In genomic region chr7:71752171-71752935, GRCh38 we compare ENCODE assay signal across 8 cellular contexts.
DNase-seq lines count a peak whose midpoint lies in the region; ATAC-seq and TF ChIP-seq lines count a peak whose summit lies in the region.

No MANE protein-coding gene starts in this region.

- no peak overlapping the region for H3K4me3 ChIP-seq in AG09309 (ENCODE audit: control insufficient read depth, low read depth, low read length)
- H3K4me3 ChIP-seq in OCI-LY7 (ENCODE audit: low read depth, low read length, poor library complexity, severe bottlenecking), result no peak overlapping the region
- no peak overlapping the region for H3K4me3 ChIP-seq in liver (ENCODE audit: low read depth in 1 of 3, low read length in 3 of 3)
- H3K4me3 ChIP-seq in suprapubic skin, result no peak overlapping the region

- intact Hi-C loops in OCI-LY7 (cut with micrococcal nuclease; ENCODE audit: unreplicated experiment), result no loop called here

- TF ChIP-seq CTCF in AG09309 (IDR thresholded peaks at IDR 0.05; ENCODE audit: control insufficient read depth, insufficient read depth, low read depth, low read length, missing control alignments) (peak; percentile 50), GM20000 (IDR thresholded peaks at IDR 0.05; ENCODE audit: extremely low read depth, missing control alignments) (peak; percentile 27), OCI-LY7 (conservative IDR thresholded peaks at IDR 0.05; ENCODE audit: low read length) (peak; percentile 50), liver (IDR thresholded peaks at IDR 0.05; ENCODE audit: low read depth, low read length, missing input control) (peak; percentile 64), suprapubic skin (IDR thresholded peaks at IDR 0.05) (peak in 1 of 2 donors; percentile 70)

- POLR2A ChIA-PET in OCI-LY7 (lab: Charles Lee), result no interaction called here

- no peaks in the 10 kb centered on the region for H3K79me2 ChIP-seq in OCI-LY7 (ENCODE audit: insufficient read depth, low read depth, low read length)

- H3K36me3 ChIP-seq in OCI-LY7 (ENCODE audit: insufficient read depth, low read length), result no peaks in the 10 kb centered on the region
- no peaks in the 10 kb centered on the region for H3K36me3 ChIP-seq in liver (ENCODE audit: control insufficient read depth in 4 of 4, insufficient read depth in 3 of 4, low read depth in 1 of 4, low read length in 3 of 4)
- H3K36me3 ChIP-seq in suprapubic skin, result no peaks in the 10 kb centered on the region

- TF ChIP-seq EP300 in suprapubic skin (IDR thresholded peaks at IDR 0.05), result no peak

- no peaks in the 10 kb centered on the region for H3K9me3 ChIP-seq in OCI-LY7 (ENCODE audit: low read length)
- H3K9me3 ChIP-seq in liver (ENCODE audit: control insufficient read depth in 4 of 4, low read length in 3 of 4), result peaks cover 0 to 6% (median 2%) of the 10 kb centered on the region in 4 donors
- H3K9me3 ChIP-seq in suprapubic skin, result no peaks in the 10 kb centered on the region

- no peak overlapping the region for H3K27ac ChIP-seq in OCI-LY7 (ENCODE audit: low read depth, low read length, poor library complexity, severe bottlenecking)
- H3K27ac ChIP-seq in liver (ENCODE audit: low read depth in 1 of 2, low read length in 2 of 2), result no peak overlapping the region
- H3K27ac ChIP-seq in substantia nigra (ENCODE audit: low read depth, low read length, poor library complexity, severe bottlenecking), result no peak overlapping the region
- H3K27ac ChIP-seq in suprapubic skin, result no peak overlapping the region

- BruUV-seq in OCI-LY7 (replicated peaks; lab: Mats Ljungman, UMichigan), result no TSS peak

- no peak for DNase-seq in AG09309 (ENCODE audit: low read depth)
- peak; percentile 63 for DNase-seq in GM20000 (ENCODE audit: low spot score)
- DNase-seq in OCI-LY7 (ENCODE audit: low spot score), result no peak
- peak; percentile 81 for DNase-seq in cerebellum (ENCODE audit: low spot score)
- peak in 39 of 49 donors; percentile 0 to 83 (median 27) for DNase-seq in substantia nigra (lab: John Stamatoyannopoulos, UW)
- DNase-seq in suprapubic skin (ENCODE audit: low spot score in 2 of 2), result no peak

- no peak overlapping the region for H3K9ac ChIP-seq in liver (ENCODE audit: low read depth in 1 of 2, low read length in 2 of 2)

- WGBS in liver, result 15% methylated on average over 43 of the region's 43 CpGs
- 35% methylated on average over 11 of the region's 43 CpGs for WGBS in suprapubic skin

- CTCF ChIA-PET in OCI-LY7 (lab: Charles Lee; ENCODE audit: unreplicated experiment), result no interaction called here

- no peak overlapping the region for H3K4me2 ChIP-seq in OCI-LY7 (ENCODE audit: low read length)

- H3K27me3 ChIP-seq in liver (ENCODE audit: control insufficient read depth in 4 of 4, insufficient read depth in 4 of 4, low read length in 3 of 4) (peaks cover 0 to 2% (median 2%) of the 10 kb centered on the region in 4 donors), suprapubic skin (peaks cover 36% of the 10 kb centered on the region)

- no peak overlapping the region for H2AFZ ChIP-seq in OCI-LY7 (ENCODE audit: low read length)

- H3K9me2 ChIP-seq in OCI-LY7 (ENCODE audit: insufficient read depth, low read length), result no peaks in the 10 kb centered on the region

- peak; percentile 74 to 84 for TF ChIP-seq RAD21 in liver (IDR thresholded peaks at IDR 0.05)

- no peaks in the 10 kb centered on the region for H3K4me1 ChIP-seq in OCI-LY7 (ENCODE audit: insufficient read depth, low read length, poor library complexity, severe bottlenecking)
- peaks cover 2 to 8% (median 3%) of the 10 kb centered on the region in 4 donors for H3K4me1 ChIP-seq in liver (ENCODE audit: control insufficient read depth in 4 of 4, insufficient read depth in 4 of 4, low read length in 3 of 4)
- peaks cover 6% of the 10 kb centered on the region for H3K4me1 ChIP-seq in suprapubic skin

- no peak for TF ChIP-seq POLR2A in suprapubic skin (IDR thresholded peaks at IDR 0.05)

- H4K20me1 ChIP-seq in OCI-LY7 (ENCODE audit: insufficient read depth, low read length), result no peaks in the 10 kb centered on the region

- no peak for ATAC-seq in HG03095 (IDR thresholded peaks at IDR 0.05; ENCODE audit: unreplicated experiment)

TF ChIP-seq in liver, 16 proteins besides CTCF, POLR2A, EP300 and RAD21:
- TF ChIP-seq FOXA1 (IDR thresholded peaks at IDR 0.05), result no peak
- TF ChIP-seq SP1 (IDR thresholded peaks at IDR 0.05), result no peak
- TF ChIP-seq EGR1 (IDR thresholded peaks at IDR 0.05; ENCODE audit: low read depth in 2 of 2), result no peak
- no peak for TF ChIP-seq YY1 (IDR thresholded peaks at IDR 0.05)
- TF ChIP-seq JUND (IDR thresholded peaks at IDR 0.05), result no peak
- TF ChIP-seq TAF1 (conservative IDR thresholded peaks at IDR 0.05), result no peak
- no peak for TF ChIP-seq RXRA (IDR thresholded peaks at IDR 0.05)
- no peak for TF ChIP-seq ZBTB33 (IDR thresholded peaks at IDR 0.05)
- no peak for TF ChIP-seq GABPA (IDR thresholded peaks at IDR 0.05 in 1 of 2, conservative IDR thresholded peaks at IDR 0.05 in 1 of 2)
- TF ChIP-seq NR2F2 (IDR thresholded peaks at IDR 0.05), result no peak
- TF ChIP-seq HNF4A (conservative IDR thresholded peaks at IDR 0.05), result no peak
- no peak for TF ChIP-seq FOXA2 (IDR thresholded peaks at IDR 0.05)
- TF ChIP-seq MAX (IDR thresholded peaks at IDR 0.05), result no peak
- no peak for TF ChIP-seq REST (IDR thresholded peaks at IDR 0.05)
- TF ChIP-seq HNF4G (IDR thresholded peaks at IDR 0.05), result no peak
- TF ChIP-seq ATF3 (IDR thresholded peaks at IDR 0.05), result no peak

Comparison
In these comparisons a context has a peak if more than half of its experiments do, and no peak if none do; other contexts are left out.
1. DNase-seq: peak in GM20000 (single experiment), cerebellum (single experiment) and substantia nigra (39 of 49); none in AG09309 (single experiment), OCI-LY7 (single experiment) and suprapubic skin (0 of 2).